1 cellular context compared by ENCODE assay signal in genomic region chr1:46202975-46203737, GRCh38.
TF ChIP-seq lines count a peak whose summit lies in the region.

A gene with protein sequence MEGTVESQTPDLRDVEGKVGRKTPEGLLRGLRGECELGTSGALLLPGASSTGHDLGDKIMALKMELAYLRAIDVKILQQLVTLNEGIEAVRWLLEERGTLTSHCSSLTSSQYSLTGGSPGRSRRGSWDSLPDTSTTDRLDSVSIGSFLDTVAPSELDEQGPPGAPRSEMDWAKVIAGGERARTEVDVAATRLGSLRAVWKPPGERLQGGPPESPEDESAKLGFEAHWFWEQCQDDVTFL (plus strand): TSS chr1:46203334. CDS start chr1:46203427, 93 bp downstream.

TF ChIP-seq in IMR-90, 13 proteins besides CTCF, POLR2A, EP300 and RAD21 (continued from another document):
- TF ChIP-seq, protein P1, sequence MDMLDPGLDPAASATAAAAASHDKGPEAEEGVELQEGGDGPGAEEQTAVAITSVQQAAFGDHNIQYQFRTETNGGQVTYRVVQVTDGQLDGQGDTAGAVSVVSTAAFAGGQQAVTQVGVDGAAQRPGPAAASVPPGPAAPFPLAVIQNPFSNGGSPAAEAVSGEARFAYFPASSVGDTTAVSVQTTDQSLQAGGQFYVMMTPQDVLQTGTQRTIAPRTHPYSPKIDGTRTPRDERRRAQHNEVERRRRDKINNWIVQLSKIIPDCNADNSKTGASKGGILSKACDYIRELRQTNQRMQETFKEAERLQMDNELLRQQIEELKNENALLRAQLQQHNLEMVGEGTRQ (IDR thresholded peaks at IDR 0.05; ENCODE audit: low read depth, low read length): no peak
- no peak for TF ChIP-seq CEBPB (IDR thresholded peaks at IDR 0.05; ENCODE audit: low read depth, low read length)
